In genomic region chr11:32830413-32830738, GRCh38 we compare ENCODE assay signal across 8 cellular contexts. TPM values are rescaled to one million over a fixed set of nuclear protein-coding genes. Genes with fewer than 3 reads are reported as not detected.
DNase-seq lines count a peak whose midpoint lies in the region; ATAC-seq and TF ChIP-seq lines count a peak whose summit lies in the region.

No MANE protein-coding gene starts in this region.

- no peak overlapping the region for H3K18ac ChIP-seq in mesendoderm (ENCODE audit: low read length)

- no CpG with 5 or more reads among the region's 6 CpGs for WGBS in mesendoderm (ENCODE audit: extremely low coverage, insufficient coverage, low lambda C conversion rate)

- no peaks in the 10 kb centered on the region for H3K9me3 ChIP-seq in colonic mucosa

- H3K27me3 ChIP-seq in colonic mucosa (no peaks in the 10 kb centered on the region), mesendoderm (ENCODE audit: insufficient read depth, low read length, poor library complexity) (no peaks in the 10 kb centered on the region)

- no peaks in the 10 kb centered on the region for H3K79me1 ChIP-seq in mesendoderm (ENCODE audit: low read length)

- H4K8ac ChIP-seq in mesendoderm (ENCODE audit: low read depth, low read length), result no peak overlapping the region

- no peak overlapping the region for H2BK120ac ChIP-seq in mesendoderm (ENCODE audit: low read depth, low read length)

- H3K9ac ChIP-seq in colonic mucosa (ENCODE audit: low read depth in 2 of 2, low read length in 2 of 2) (peak overlapping the region; percentile 41 to 73), mesendoderm (ENCODE audit: low read length) (no peak overlapping the region)

- H3K4me3 ChIP-seq in colonic mucosa (peak overlapping the region; percentile 68), mesendoderm (ENCODE audit: low read length) (no peak overlapping the region)

- peak overlapping the region; percentile 81 for H3K56ac ChIP-seq in mesendoderm (ENCODE audit: low read length)

- H3K27ac ChIP-seq in 22Rv1 (peak overlapping the region; percentile 81), colonic mucosa (peak overlapping the region; percentile 83), mesendoderm (ENCODE audit: low read depth, low read length) (no peak overlapping the region), caudate nucleus (ENCODE audit: low read depth, low read length) (no peak overlapping the region)

- H3K36me3 ChIP-seq in colonic mucosa, result no peaks in the 10 kb centered on the region
- no peaks in the 10 kb centered on the region for H3K36me3 ChIP-seq in mesendoderm (ENCODE audit: control insufficient read depth, insufficient read depth, low read length)

- H3K23ac ChIP-seq in mesendoderm (ENCODE audit: low read length), result no peak overlapping the region

- no peak overlapping the region for H3K4ac ChIP-seq in mesendoderm (ENCODE audit: low read depth, low read length)

- DNase-seq in MV-4-11 (lab: John Stamatoyannopoulos, UW) (peak; percentile 63), colonic mucosa (peak; percentile 87), mesendoderm (no peak), SW 1271 (lab: John Stamatoyannopoulos, UW) (no peak), GM19238 (ENCODE audit: insufficient read length, low spot score) (no peak), caudate nucleus (lab: John Stamatoyannopoulos, UW) (no peak)

- H4K5ac ChIP-seq in mesendoderm (ENCODE audit: low read length), result no peak overlapping the region

- H2AK5ac ChIP-seq in mesendoderm (ENCODE audit: low read length), result no peak overlapping the region

- no peaks in the 10 kb centered on the region for H3K4me1 ChIP-seq in colonic mucosa
- no peaks in the 10 kb centered on the region for H3K4me1 ChIP-seq in mesendoderm (ENCODE audit: control insufficient read depth, low read depth, low read length)

- intact Hi-C loops in colonic mucosa (cut with DNase I), result no loop called here

- no peak overlapping the region for H2BK15ac ChIP-seq in mesendoderm (replicated peaks; ENCODE audit: low read depth)

- no peak overlapping the region for H2BK5ac ChIP-seq in mesendoderm (ENCODE audit: low read length)

- H3K4me2 ChIP-seq in mesendoderm (ENCODE audit: low read length), result peak overlapping the region; percentile 27

- TF ChIP-seq CTCF in 22Rv1 (IDR thresholded peaks at IDR 0.05) (no peak), colonic mucosa (IDR thresholded peaks at IDR 0.05) (no peak)

- peak; percentile 10 for ATAC-seq in GM19043 (IDR thresholded peaks at IDR 0.05; ENCODE audit: low read depth, unreplicated experiment)

- H3K79me2 ChIP-seq in mesendoderm (ENCODE audit: control insufficient read depth, insufficient read depth, low read length), result no peaks in the 10 kb centered on the region

RNA-seq across cellular contexts. Expression of gene PRRG4, which starts 0.6 kb away (rescaled TPM):
- 10 to 100 TPM; 11.5 to 18.6 TPM for total RNA-seq in colonic mucosa
- 0.35 TPM for polyA plus RNA-seq in mesendoderm (2013, experiment 1 of 2)
- polyA plus RNA-seq in mesendoderm (2013, experiment 2 of 2), result 0.42 TPM

RNA-seq across cellular contexts. Expression of gene CCDC73, which starts 35.9 kb away (rescaled TPM):
- total RNA-seq in colonic mucosa, result not detected
- polyA plus RNA-seq in mesendoderm (2013, experiment 1 of 2), result 0.03 TPM
- polyA plus RNA-seq in mesendoderm (2013, experiment 2 of 2), result 0.06 TPM

Comparison
In these comparisons a context has a peak if more than half of its experiments do, and no peak if none do; other contexts are left out.
1. H3K27ac ChIP-seq: peak in 22Rv1 (single experiment) and colonic mucosa (single experiment); none in mesendoderm (single experiment) and caudate nucleus (single experiment).
2. DNase-seq: peak in MV-4-11 (single experiment) and colonic mucosa (single experiment); none in mesendoderm (single experiment), SW 1271 (0 of 2), GM19238 (single experiment) and caudate nucleus (0 of 61).